Comparison of ENCODE assay signal across 14 cellular contexts in the genomic region with DNA sequence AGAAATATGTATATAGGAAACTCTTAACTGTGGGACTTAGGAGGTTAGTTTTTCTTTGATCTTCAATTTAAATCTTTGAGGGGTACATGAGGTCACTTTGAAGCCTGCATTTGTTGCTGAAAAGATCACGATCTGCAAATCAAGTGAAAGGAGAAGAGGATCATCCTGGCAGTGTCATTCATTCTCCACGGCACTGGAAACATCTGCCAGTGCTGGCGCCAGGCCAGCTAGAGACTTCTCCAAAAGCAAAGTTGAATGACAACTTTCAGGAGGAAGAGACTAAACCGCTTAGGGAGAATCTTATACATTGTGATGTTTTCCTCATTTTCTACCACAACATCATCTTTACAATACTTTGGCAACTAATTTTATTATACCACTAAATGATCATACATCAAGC. TPM values are rescaled to one million over a fixed set of nuclear protein-coding genes. Genes with fewer than 3 reads are reported as not detected.
DNase-seq lines count a peak whose midpoint lies in the region; ATAC-seq, FAIRE-seq and TF ChIP-seq lines count a peak whose summit lies in the region.
"Had no signal": no experiment of that assay in that cellular context is flagged by ENCODE, and none has a peak within 500 bp of the region (broad histone marks: within the 10 kb centered on the region; RNA-seq: fewer than 3 reads in every experiment).

No MANE protein-coding gene starts in this region.

- no peaks in the 10 kb centered on the region for H3K9me3 Mint-ChIP-seq in activated T-cell treated with anti-CD3 and anti-CD28 coated beads, Interleukin-2, amount 50 U/mL, for 72 hours
- H3K9me3 Mint-ChIP-seq: activated T-cell treated with anti-CD3 and anti-CD28 coated beads, Interleukin-2, amount 50 U/mL, for 24 hours had no signal

- H3K4me2 ChIP-seq in Karpas-422 (ENCODE audit: low read depth, low read length, poor library complexity, severe bottlenecking): no peak overlapping the region
- no peak overlapping the region for H3K4me2 ChIP-seq in keratinocyte (ENCODE audit: control insufficient read depth, extremely low read depth, insufficient read depth, low read depth, low read length)

- H4K20me1 ChIP-seq in Karpas-422 (ENCODE audit: insufficient read depth, low read depth, low read length) (no peaks in the 10 kb centered on the region), keratinocyte (ENCODE audit: control insufficient read depth, extremely low read depth, insufficient read depth, low read length) (no peaks in the 10 kb centered on the region)

- H2AFZ ChIP-seq in ACC112 (ENCODE audit: low read length, unreplicated experiment) (peak overlapping the region; percentile 21), Karpas-422 (ENCODE audit: low read length) (no peak overlapping the region), keratinocyte (ENCODE audit: control insufficient read depth, low read length) (no peak overlapping the region)

- peak; percentile 43 for DNase-seq in Karpas-422
- peak; percentile 35 for DNase-seq in SHP77 treated with DMSO at 0.1 percent for 48 hours (lab: John Stamatoyannopoulos, UW)
- no peak for DNase-seq in keratinocyte (ENCODE audit: low read depth, low spot score)
- DNase-seq in activated CD4-positive, alpha-beta T cell treated with anti-CD3 and anti-CD28 coated beads for 48 hours: no peak
- no peak for DNase-seq in activated T-cell treated with anti-CD3 and anti-CD28 coated beads, Interleukin-2, amount 50 U/mL, for 72 hours
- DNase-seq: activated T-cell treated with anti-CD3 and anti-CD28 coated beads, Interleukin-2, amount 50 U/mL, for 24 hours; NCI-H345; ovary; T-helper 9 cell had no signal

- peaks cover 6% of the 10 kb centered on the region for H3K4me1 Mint-ChIP-seq in activated T-cell treated with anti-CD3 and anti-CD28 coated beads, Interleukin-2, amount 50 U/mL, for 72 hours (ENCODE audit: low read depth)

- dilution Hi-C loops in keratinocyte (cut with MboI; ENCODE audit: extremely low pct_ligation_motif_present, low sequenced_read_pairs): no loop called here

- H3K9ac ChIP-seq in Karpas-422 (ENCODE audit: low read length): no peak overlapping the region
- H3K9ac ChIP-seq in keratinocyte (ENCODE audit: control insufficient read depth, extremely low read depth, insufficient read depth, low read length): no peak overlapping the region

- peak; percentile 53 for FAIRE-seq in keratinocyte (lab: Jason Lieb, UNC)
- FAIRE-seq: GM12878 had no signal

- H3K9me3 ChIP-seq in Karpas-422 (ENCODE audit: low read length): no peaks in the 10 kb centered on the region
- H3K9me3 ChIP-seq in keratinocyte (ENCODE audit: control insufficient read depth, low read depth, low read length): no peaks in the 10 kb centered on the region
- H3K9me3 ChIP-seq: ovary had no signal

- H3K36me3 Mint-ChIP-seq in activated T-cell treated with anti-CD3 and anti-CD28 coated beads, Interleukin-2, amount 50 U/mL, for 72 hours (ENCODE audit: insufficient read depth in 2 of 2): no peaks in the 10 kb centered on the region

- no peak overlapping the region for H3K4me3 Mint-ChIP-seq in activated T-cell treated with anti-CD3 and anti-CD28 coated beads, Interleukin-2, amount 50 U/mL, for 72 hours
- H3K4me3 Mint-ChIP-seq: activated T-cell treated with anti-CD3 and anti-CD28 coated beads, Interleukin-2, amount 50 U/mL, for 24 hours had no signal

- H3K27me3 ChIP-seq in ACC112 (ENCODE audit: insufficient read depth, low read length) (no peaks in the 10 kb centered on the region), Karpas-422 (ENCODE audit: low read length) (no peaks in the 10 kb centered on the region), keratinocyte (ENCODE audit: control insufficient read depth, extremely low read depth, insufficient read depth, low read length) (no peaks in the 10 kb centered on the region)
- H3K27me3 ChIP-seq: ovary had no signal

- H3K9me2 ChIP-seq in Karpas-422 (replicated peaks; ENCODE audit: insufficient read depth, low read length): no peaks in the 10 kb centered on the region

- TF ChIP-seq CTCF in keratinocyte (optimal IDR thresholded peaks at IDR 0.05 in 1 of 3, IDR thresholded peaks at IDR 0.05 in 1 of 3, conservative IDR thresholded peaks at IDR 0.05 in 1 of 3; ENCODE audit: extremely low read depth in 1 of 3, insufficient read depth in 2 of 3, low read length in 3 of 3): no peak

- H3K79me2 ChIP-seq in ACC112 (ENCODE audit: control insufficient read depth, insufficient read depth, low read length, unreplicated experiment): no peaks in the 10 kb centered on the region
- H3K79me2 ChIP-seq in Karpas-422 (ENCODE audit: low read length): no peaks in the 10 kb centered on the region
- no peaks in the 10 kb centered on the region for H3K79me2 ChIP-seq in keratinocyte (ENCODE audit: control insufficient read depth, insufficient read depth, low read length)

- H3K27me3 Mint-ChIP-seq in activated T-cell treated with anti-CD3 and anti-CD28 coated beads, Interleukin-2, amount 50 U/mL, for 72 hours (ENCODE audit: low read depth): no peaks in the 10 kb centered on the region

- H3K27ac ChIP-seq in ACC112 (ENCODE audit: low read depth, low read length): no peak overlapping the region
- no peak overlapping the region for H3K27ac ChIP-seq in Karpas-422 (ENCODE audit: low read length)
- H3K27ac ChIP-seq in keratinocyte (ENCODE audit: control insufficient read depth, insufficient read depth, low read length): no peak overlapping the region
- H3K27ac ChIP-seq: C4-2B, ovary had no signal

- no peak for ATAC-seq in GM21367 (IDR thresholded peaks at IDR 0.05; ENCODE audit: unreplicated experiment)
- ATAC-seq in HG03460 (IDR thresholded peaks at IDR 0.05; ENCODE audit: unreplicated experiment): no peak
- no peak for ATAC-seq in activated T-cell treated with anti-CD3 and anti-CD28 coated beads, Interleukin-2, amount 50 U/mL, for 72 hours (replicated peaks in 1 of 2)
- ATAC-seq: GM12878 had no signal

- no peak overlapping the region for H3K27ac Mint-ChIP-seq in activated T-cell treated with anti-CD3 and anti-CD28 coated beads, Interleukin-2, amount 50 U/mL, for 72 hours
- H3K27ac Mint-ChIP-seq: activated T-cell treated with anti-CD3 and anti-CD28 coated beads, Interleukin-2, amount 50 U/mL, for 24 hours had no signal

- no peaks in the 10 kb centered on the region for H3K4me1 ChIP-seq in ACC112 (ENCODE audit: control insufficient read depth, insufficient read depth, low read length, unreplicated experiment)
- H3K4me1 ChIP-seq in Karpas-422 (ENCODE audit: low read length): no peaks in the 10 kb centered on the region
- H3K4me1 ChIP-seq in keratinocyte (ENCODE audit: control insufficient read depth, extremely low read depth, insufficient read depth, low read length): no peaks in the 10 kb centered on the region

- H3K9me1 ChIP-seq in keratinocyte (ENCODE audit: control insufficient read depth, extremely low read depth, insufficient read depth, low read length): no peaks in the 10 kb centered on the region

- H3K4me3 ChIP-seq in ACC112 (ENCODE audit: low read depth, low read length) (no peak overlapping the region), Karpas-422 (ENCODE audit: low read length) (no peak overlapping the region), keratinocyte (ENCODE audit: control insufficient read depth in 2 of 3, extremely low read depth in 1 of 3, insufficient read depth in 2 of 3, low read depth in 1 of 3, low read length in 3 of 3) (no peak overlapping the region)
- H3K4me3 ChIP-seq: GM12878, ovary had no signal

- H3K36me3 ChIP-seq in ACC112 (ENCODE audit: insufficient read depth, low read length) (no peaks in the 10 kb centered on the region), Karpas-422 (ENCODE audit: insufficient read depth, low read length) (no peaks in the 10 kb centered on the region), keratinocyte (ENCODE audit: control insufficient read depth in 2 of 2, extremely low read depth in 1 of 2, insufficient read depth in 2 of 2, low read length in 2 of 2) (no peaks in the 10 kb centered on the region)
- H3K36me3 ChIP-seq: ovary had no signal

RNA-seq across cellular contexts. Expression of a gene that starts 42.5 kb away (rescaled TPM):
- total RNA-seq in Karpas-422 (2014; rRNA removed; shearing (Covaris generic); ENCODE audit: low replicate concordance): 0.04 TPM in 1 of 2 replicates, not detected in the other
- polyA plus RNA-seq in keratinocyte: 0.01 TPM in 3 replicates
- 0.12 TPM for polyA plus RNA-seq in keratinocyte (2011; ENCODE audit: low read depth)
- polyA plus RNA-seq in keratinocyte (2011; cell fraction: cytosol; rRNA removed): 0.01 TPM in 1 of 2 replicates, not detected in the other
- polyA plus RNA-seq in keratinocyte (2011; cell fraction: nucleus; rRNA removed): not detected in 2 replicates
- polyA plus RNA-seq in keratinocyte (2012; ENCODE audit: low replicate concordance): 0.04 TPM in 1 of 2 replicates, not detected in the other
- not detected in 3 replicates for polyA minus RNA-seq in keratinocyte
- polyA minus RNA-seq in keratinocyte (2011; cell fraction: cytosol; rRNA and poly(A)+ RNA removed): not detected
- polyA minus RNA-seq in keratinocyte (2011; cell fraction: nucleus; rRNA and poly(A)+ RNA removed): not detected in 2 replicates
- under 1 TPM; 0.05 to 0.14 TPM for total RNA-seq in activated T-cell treated with anti-CD3 and anti-CD28 coated beads, Interleukin-2, amount 50 U/mL, for 72 hours

Comparison
In these comparisons a context has a peak if more than half of its experiments do, and no peak if none do; other contexts are left out.
1. DNase-seq: peak in Karpas-422 (single experiment) and SHP77 treated with DMSO at 0.1 percent for 48 hours (single experiment); none in keratinocyte (single experiment), activated CD4-positive, alpha-beta T cell treated with anti-CD3 and anti-CD28 coated beads for 48 hours (single experiment) and activated T-cell treated with anti-CD3 and anti-CD28 coated beads, Interleukin-2, amount 50 U/mL, for 72 hours (0 of 2).